ENCODE assay signal across 1 cellular context in the genomic region with DNA sequence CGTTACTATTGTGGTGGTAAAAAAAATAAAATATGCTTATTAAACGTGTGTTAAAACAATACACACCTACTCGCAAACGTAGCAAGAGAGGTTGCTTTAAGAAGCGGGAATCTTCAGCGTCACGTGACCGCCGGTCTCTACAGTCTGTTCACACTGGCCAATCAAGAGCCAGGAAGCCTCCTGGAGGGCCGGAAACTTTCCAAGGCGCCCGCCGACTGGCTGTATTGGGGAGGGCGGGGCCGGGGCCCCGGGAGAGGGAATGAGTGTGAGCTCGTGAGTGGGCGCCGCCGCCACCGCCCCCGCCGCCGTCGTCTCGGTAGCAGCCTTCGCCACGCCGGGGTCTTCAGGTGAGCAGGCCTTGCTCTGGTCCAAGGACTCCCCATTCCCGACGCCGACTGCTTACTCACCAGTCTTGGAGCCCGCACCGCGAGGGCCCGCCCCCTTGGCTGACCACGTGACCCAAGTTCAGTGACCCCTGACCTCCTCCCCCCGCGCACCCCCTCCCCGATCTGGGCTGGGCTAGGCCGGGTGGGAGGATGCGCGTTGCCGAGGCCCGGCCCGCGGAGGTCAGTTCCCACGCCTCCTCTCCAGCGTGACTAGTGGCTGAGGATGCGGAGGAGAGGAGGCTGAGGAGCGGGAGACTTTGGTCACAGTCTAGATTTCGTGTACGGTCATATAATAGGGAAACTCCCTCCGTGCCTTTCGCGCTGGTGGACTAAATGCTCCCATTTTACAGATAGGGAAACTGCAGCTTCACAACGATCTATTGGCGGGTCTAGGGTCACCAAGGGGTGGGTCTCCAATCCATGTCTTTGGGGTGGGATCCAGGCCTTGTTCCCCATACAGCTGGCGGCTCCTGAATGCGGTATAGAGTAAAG.
TF ChIP-seq lines count a peak whose summit lies in the region.

A gene with protein sequence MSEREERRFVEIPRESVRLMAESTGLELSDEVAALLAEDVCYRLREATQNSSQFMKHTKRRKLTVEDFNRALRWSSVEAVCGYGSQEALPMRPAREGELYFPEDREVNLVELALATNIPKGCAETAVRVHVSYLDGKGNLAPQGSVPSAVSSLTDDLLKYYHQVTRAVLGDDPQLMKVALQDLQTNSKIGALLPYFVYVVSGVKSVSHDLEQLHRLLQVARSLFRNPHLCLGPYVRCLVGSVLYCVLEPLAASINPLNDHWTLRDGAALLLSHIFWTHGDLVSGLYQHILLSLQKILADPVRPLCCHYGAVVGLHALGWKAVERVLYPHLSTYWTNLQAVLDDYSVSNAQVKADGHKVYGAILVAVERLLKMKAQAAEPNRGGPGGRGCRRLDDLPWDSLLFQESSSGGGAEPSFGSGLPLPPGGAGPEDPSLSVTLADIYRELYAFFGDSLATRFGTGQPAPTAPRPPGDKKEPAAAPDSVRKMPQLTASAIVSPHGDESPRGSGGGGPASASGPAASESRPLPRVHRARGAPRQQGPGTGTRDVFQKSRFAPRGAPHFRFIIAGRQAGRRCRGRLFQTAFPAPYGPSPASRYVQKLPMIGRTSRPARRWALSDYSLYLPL (plus strand): TSS at position 253 of the 878 bp plus-strand sequence. CDS start 4,388 bp downstream, outside the sequence.

TF ChIP-seq in HepG2, 621 proteins besides CTCF, POLR2A, EP300 and RAD21 (continued from another document and continues in another):
- TF ChIP-seq, protein P1, sequence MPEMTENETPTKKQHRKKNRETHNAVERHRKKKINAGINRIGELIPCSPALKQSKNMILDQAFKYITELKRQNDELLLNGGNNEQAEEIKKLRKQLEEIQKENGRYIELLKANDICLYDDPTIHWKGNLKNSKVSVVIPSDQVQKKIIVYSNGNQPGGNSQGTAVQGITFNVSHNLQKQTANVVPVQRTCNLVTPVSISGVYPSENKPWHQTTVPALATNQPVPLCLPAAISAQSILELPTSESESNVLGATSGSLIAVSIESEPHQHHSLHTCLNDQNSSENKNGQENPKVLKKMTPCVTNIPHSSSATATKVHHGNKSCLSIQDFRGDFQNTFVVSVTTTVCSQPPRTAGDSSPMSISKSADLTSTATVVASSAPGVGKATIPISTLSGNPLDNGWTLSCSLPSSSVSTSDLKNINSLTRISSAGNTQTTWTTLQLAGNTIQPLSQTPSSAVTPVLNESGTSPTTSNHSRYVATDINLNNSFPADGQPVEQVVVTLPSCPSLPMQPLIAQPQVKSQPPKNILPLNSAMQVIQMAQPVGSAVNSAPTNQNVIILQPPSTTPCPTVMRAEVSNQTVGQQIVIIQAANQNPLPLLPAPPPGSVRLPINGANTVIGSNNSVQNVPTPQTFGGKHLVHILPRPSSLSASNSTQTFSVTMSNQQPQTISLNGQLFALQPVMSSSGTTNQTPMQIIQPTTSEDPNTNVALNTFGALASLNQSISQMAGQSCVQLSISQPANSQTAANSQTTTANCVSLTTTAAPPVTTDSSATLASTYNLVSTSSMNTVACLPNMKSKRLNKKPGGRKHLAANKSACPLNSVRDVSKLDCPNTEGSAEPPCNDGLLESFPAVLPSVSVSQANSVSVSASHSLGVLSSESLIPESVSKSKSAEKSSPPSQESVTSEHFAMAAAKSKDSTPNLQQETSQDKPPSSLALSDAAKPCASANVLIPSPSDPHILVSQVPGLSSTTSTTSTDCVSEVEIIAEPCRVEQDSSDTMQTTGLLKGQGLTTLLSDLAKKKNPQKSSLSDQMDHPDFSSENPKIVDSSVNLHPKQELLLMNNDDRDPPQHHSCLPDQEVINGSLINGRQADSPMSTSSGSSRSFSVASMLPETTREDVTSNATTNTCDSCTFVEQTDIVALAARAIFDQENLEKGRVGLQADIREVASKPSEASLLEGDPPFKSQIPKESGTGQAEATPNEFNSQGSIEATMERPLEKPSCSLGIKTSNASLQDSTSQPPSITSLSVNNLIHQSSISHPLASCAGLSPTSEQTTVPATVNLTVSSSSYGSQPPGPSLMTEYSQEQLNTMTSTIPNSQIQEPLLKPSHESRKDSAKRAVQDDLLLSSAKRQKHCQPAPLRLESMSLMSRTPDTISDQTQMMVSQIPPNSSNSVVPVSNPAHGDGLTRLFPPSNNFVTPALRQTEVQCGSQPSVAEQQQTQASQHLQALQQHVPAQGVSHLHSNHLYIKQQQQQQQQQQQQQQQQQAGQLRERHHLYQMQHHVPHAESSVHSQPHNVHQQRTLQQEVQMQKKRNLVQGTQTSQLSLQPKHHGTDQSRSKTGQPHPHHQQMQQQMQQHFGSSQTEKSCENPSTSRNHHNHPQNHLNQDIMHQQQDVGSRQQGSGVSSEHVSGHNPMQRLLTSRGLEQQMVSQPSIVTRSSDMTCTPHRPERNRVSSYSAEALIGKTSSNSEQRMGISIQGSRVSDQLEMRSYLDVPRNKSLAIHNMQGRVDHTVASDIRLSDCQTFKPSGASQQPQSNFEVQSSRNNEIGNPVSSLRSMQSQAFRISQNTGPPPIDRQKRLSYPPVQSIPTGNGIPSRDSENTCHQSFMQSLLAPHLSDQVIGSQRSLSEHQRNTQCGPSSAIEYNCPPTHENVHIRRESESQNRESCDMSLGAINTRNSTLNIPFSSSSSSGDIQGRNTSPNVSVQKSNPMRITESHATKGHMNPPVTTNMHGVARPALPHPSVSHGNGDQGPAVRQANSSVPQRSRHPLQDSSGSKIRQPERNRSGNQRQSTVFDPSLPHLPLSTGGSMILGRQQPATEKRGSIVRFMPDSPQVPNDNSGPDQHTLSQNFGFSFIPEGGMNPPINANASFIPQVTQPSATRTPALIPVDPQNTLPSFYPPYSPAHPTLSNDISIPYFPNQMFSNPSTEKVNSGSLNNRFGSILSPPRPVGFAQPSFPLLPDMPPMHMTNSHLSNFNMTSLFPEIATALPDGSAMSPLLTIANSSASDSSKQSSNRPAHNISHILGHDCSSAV (CRISPR knock-in tag; IDR thresholded peaks at IDR 0.05; ENCODE audit: borderline replicate concordance): no peak
- TF ChIP-seq ZNF431 (CRISPR knock-in tag; IDR thresholded peaks at IDR 0.05; ENCODE audit: borderline replicate concordance, low read depth): no peak
- no peak for TF ChIP-seq NRL (CRISPR knock-in tag; IDR thresholded peaks at IDR 0.05; ENCODE audit: borderline replicate concordance)
- 0 out of 2 replicates have a peak, but pooled peaks have one; percentile 25 for TF ChIP-seq TBX3 (IDR thresholded peaks at IDR 0.05; ENCODE audit: borderline replicate concordance)
- TF ChIP-seq, protein P2, sequence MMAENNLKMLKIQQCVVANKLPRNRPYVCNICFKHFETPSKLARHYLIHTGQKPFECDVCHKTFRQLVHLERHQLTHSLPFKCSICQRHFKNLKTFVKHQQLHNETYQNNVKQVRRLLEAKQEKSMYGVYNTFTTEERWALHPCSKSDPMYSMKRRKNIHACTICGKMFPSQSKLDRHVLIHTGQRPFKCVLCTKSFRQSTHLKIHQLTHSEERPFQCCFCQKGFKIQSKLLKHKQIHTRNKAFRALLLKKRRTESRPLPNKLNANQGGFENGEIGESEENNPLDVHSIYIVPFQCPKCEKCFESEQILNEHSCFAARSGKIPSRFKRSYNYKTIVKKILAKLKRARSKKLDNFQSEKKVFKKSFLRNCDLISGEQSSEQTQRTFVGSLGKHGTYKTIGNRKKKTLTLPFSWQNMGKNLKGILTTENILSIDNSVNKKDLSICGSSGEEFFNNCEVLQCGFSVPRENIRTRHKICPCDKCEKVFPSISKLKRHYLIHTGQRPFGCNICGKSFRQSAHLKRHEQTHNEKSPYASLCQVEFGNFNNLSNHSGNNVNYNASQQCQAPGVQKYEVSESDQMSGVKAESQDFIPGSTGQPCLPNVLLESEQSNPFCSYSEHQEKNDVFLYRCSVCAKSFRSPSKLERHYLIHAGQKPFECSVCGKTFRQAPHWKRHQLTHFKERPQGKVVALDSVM (CRISPR knock-in tag; IDR thresholded peaks at IDR 0.05): peak; percentile 87
- TF ChIP-seq GATAD2A (CRISPR knock-in tag; IDR thresholded peaks at IDR 0.05): no peak; the same call in none of the 2 replicates
- TF ChIP-seq ZFP1 (CRISPR knock-in tag; IDR thresholded peaks at IDR 0.05): no peak
- no peak for TF ChIP-seq HNRNPUL1 (IDR thresholded peaks at IDR 0.05; ENCODE audit: low read depth, low read length)
- no peak for TF ChIP-seq SNRNP70 (IDR thresholded peaks at IDR 0.05; ENCODE audit: low read depth, low read length)
- TF ChIP-seq ZNF382 (CRISPR knock-in tag; IDR thresholded peaks at IDR 0.05; ENCODE audit: borderline replicate concordance): no peak
- TF ChIP-seq, protein P3, sequence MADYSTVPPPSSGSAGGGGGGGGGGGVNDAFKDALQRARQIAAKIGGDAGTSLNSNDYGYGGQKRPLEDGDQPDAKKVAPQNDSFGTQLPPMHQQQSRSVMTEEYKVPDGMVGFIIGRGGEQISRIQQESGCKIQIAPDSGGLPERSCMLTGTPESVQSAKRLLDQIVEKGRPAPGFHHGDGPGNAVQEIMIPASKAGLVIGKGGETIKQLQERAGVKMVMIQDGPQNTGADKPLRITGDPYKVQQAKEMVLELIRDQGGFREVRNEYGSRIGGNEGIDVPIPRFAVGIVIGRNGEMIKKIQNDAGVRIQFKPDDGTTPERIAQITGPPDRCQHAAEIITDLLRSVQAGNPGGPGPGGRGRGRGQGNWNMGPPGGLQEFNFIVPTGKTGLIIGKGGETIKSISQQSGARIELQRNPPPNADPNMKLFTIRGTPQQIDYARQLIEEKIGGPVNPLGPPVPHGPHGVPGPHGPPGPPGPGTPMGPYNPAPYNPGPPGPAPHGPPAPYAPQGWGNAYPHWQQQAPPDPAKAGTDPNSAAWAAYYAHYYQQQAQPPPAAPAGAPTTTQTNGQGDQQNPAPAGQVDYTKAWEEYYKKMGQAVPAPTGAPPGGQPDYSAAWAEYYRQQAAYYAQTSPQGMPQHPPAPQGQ (CRISPR knock-in tag; IDR thresholded peaks at IDR 0.05; ENCODE audit: borderline replicate concordance): no peak
- no peak for TF ChIP-seq PCBP2 (optimal IDR thresholded peaks at IDR 0.05; ENCODE audit: low read depth, low read length, poor library complexity, severe bottlenecking)
- TF ChIP-seq, protein P4, sequence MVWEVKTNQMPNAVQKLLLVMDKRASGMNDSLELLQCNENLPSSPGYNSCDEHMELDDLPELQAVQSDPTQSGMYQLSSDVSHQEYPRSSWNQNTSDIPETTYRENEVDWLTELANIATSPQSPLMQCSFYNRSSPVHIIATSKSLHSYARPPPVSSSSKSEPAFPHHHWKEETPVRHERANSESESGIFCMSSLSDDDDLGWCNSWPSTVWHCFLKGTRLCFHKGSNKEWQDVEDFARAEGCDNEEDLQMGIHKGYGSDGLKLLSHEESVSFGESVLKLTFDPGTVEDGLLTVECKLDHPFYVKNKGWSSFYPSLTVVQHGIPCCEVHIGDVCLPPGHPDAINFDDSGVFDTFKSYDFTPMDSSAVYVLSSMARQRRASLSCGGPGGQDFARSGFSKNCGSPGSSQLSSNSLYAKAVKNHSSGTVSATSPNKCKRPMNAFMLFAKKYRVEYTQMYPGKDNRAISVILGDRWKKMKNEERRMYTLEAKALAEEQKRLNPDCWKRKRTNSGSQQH (CRISPR knock-in tag; IDR thresholded peaks at IDR 0.05; ENCODE audit: low read depth): no peak
- TF ChIP-seq, protein P5, sequence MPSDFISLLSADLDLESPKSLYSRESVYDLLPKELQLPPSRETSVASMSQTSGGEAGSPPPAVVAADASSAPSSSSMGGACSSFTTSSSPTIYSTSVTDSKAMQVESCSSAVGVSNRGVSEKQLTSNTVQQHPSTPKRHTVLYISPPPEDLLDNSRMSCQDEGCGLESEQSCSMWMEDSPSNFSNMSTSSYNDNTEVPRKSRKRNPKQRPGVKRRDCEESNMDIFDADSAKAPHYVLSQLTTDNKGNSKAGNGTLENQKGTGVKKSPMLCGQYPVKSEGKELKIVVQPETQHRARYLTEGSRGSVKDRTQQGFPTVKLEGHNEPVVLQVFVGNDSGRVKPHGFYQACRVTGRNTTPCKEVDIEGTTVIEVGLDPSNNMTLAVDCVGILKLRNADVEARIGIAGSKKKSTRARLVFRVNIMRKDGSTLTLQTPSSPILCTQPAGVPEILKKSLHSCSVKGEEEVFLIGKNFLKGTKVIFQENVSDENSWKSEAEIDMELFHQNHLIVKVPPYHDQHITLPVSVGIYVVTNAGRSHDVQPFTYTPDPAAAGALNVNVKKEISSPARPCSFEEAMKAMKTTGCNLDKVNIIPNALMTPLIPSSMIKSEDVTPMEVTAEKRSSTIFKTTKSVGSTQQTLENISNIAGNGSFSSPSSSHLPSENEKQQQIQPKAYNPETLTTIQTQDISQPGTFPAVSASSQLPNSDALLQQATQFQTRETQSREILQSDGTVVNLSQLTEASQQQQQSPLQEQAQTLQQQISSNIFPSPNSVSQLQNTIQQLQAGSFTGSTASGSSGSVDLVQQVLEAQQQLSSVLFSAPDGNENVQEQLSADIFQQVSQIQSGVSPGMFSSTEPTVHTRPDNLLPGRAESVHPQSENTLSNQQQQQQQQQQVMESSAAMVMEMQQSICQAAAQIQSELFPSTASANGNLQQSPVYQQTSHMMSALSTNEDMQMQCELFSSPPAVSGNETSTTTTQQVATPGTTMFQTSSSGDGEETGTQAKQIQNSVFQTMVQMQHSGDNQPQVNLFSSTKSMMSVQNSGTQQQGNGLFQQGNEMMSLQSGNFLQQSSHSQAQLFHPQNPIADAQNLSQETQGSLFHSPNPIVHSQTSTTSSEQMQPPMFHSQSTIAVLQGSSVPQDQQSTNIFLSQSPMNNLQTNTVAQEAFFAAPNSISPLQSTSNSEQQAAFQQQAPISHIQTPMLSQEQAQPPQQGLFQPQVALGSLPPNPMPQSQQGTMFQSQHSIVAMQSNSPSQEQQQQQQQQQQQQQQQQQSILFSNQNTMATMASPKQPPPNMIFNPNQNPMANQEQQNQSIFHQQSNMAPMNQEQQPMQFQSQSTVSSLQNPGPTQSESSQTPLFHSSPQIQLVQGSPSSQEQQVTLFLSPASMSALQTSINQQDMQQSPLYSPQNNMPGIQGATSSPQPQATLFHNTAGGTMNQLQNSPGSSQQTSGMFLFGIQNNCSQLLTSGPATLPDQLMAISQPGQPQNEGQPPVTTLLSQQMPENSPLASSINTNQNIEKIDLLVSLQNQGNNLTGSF (CRISPR knock-in tag; IDR thresholded peaks at IDR 0.05): no peak
- TF ChIP-seq ZNF12 (CRISPR knock-in tag; IDR thresholded peaks at IDR 0.05): no peak
- 0 out of 2 replicates have a peak, but pooled peaks have one; percentile 26 for TF ChIP-seq ISL2 (CRISPR knock-in tag; IDR thresholded peaks at IDR 0.05)
- TF ChIP-seq NR2C2 (CRISPR knock-in tag; IDR thresholded peaks at IDR 0.05; ENCODE audit: borderline replicate concordance): peak; percentile 98
- TF ChIP-seq, protein P6, sequence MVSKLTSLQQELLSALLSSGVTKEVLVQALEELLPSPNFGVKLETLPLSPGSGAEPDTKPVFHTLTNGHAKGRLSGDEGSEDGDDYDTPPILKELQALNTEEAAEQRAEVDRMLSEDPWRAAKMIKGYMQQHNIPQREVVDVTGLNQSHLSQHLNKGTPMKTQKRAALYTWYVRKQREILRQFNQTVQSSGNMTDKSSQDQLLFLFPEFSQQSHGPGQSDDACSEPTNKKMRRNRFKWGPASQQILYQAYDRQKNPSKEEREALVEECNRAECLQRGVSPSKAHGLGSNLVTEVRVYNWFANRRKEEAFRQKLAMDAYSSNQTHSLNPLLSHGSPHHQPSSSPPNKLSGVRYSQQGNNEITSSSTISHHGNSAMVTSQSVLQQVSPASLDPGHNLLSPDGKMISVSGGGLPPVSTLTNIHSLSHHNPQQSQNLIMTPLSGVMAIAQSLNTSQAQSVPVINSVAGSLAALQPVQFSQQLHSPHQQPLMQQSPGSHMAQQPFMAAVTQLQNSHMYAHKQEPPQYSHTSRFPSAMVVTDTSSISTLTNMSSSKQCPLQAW (CRISPR knock-in tag; IDR thresholded peaks at IDR 0.05): no peak
- TF ChIP-seq, protein P7, sequence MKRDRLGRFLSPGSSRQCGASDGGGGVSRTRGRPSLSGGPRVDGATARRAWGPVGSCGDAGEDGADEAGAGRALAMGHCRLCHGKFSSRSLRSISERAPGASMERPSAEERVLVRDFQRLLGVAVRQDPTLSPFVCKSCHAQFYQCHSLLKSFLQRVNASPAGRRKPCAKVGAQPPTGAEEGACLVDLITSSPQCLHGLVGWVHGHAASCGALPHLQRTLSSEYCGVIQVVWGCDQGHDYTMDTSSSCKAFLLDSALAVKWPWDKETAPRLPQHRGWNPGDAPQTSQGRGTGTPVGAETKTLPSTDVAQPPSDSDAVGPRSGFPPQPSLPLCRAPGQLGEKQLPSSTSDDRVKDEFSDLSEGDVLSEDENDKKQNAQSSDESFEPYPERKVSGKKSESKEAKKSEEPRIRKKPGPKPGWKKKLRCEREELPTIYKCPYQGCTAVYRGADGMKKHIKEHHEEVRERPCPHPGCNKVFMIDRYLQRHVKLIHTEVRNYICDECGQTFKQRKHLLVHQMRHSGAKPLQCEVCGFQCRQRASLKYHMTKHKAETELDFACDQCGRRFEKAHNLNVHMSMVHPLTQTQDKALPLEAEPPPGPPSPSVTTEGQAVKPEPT (CRISPR knock-in tag; IDR thresholded peaks at IDR 0.05; ENCODE audit: low read depth): no peak
